Comparison of ENCODE assay signal across 12 cellular contexts in the genomic region with DNA sequence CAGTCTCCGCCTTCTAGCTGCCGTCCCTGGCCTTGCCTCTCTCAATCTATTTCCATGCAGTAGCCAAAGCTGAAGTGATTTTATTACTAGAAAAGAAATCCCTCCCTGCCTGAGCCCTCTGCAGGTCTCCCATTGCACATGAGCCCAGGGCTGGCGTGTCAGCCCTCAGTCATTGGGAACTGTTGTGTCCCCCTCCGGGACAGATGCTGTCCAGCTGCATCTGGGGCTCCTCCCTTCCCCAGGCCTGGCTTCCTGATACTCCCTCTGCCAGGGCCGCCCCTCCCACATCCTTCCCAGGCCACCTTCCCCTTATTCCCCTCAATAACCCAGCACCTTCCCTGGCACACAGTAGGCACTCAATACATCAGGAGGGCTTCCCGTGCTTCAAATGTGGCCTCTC. TPM values are rescaled to one million over a fixed set of nuclear protein-coding genes. Genes with fewer than 3 reads are reported as not detected.
A peak's percentile ranks its signal among the peaks of the same experiment; 100 is the strongest.
DNase-seq lines count a peak whose midpoint lies in the region; ATAC-seq and TF ChIP-seq lines count a peak whose summit lies in the region.
"Had no signal": no experiment of that assay in that cellular context is flagged by ENCODE, and none has a peak within 500 bp of the region (broad histone marks: within the 10 kb centered on the region; RNA-seq: fewer than 3 reads in every experiment).

No MANE protein-coding gene starts in this region.

- no peaks in the 10 kb centered on the region for H3K9me3 Mint-ChIP-seq in activated naive CD4-positive, alpha-beta T cell treated with anti-CD3 and anti-CD28 coated beads, Interleukin-2, amount 10 ng/mL, durations not matched to agents 7 days and 5 days
- H3K9me3 Mint-ChIP-seq in activated CD8-positive, alpha-beta T cell treated with anti-CD3 and anti-CD28 coated beads, Interleukin-2, amount 10 ng/mL, durations not matched to agents 7 days and 5 days (ENCODE audit: insufficient read depth): no peaks in the 10 kb centered on the region

- ATAC-seq in activated CD8-positive, alpha-beta T cell treated with anti-CD3 and anti-CD28 coated beads, Interleukin-2, amount 10 ng/mL, durations not matched to agents 7 days and 5 days: no peak
- no peak for ATAC-seq in left lung
- no peak for ATAC-seq in HG03159 (IDR thresholded peaks at IDR 0.05; ENCODE audit: unreplicated experiment)

- H3K36me3 ChIP-seq in left lung (no peaks in the 10 kb centered on the region), stomach (no peaks in the 10 kb centered on the region)
- H3K36me3 ChIP-seq: pancreas had no signal

- H3K4me1 ChIP-seq in left lung (peaks cover 7 to 35% of the 10 kb centered on the region in 2 donors), stomach (peaks cover 0 to 25% (median 7%) of the 10 kb centered on the region in 4 donors)
- H3K4me1 ChIP-seq: pancreas had no signal

- peaks cover 63% of the 10 kb centered on the region for H3K4me1 Mint-ChIP-seq in activated naive CD4-positive, alpha-beta T cell treated with anti-CD3 and anti-CD28 coated beads, Interleukin-2, amount 10 ng/mL, durations not matched to agents 7 days and 5 days
- H3K4me1 Mint-ChIP-seq in activated CD8-positive, alpha-beta T cell treated with anti-CD3 and anti-CD28 coated beads, Interleukin-2, amount 10 ng/mL, durations not matched to agents 7 days and 5 days (ENCODE audit: low read depth): peaks cover 58% of the 10 kb centered on the region

- H3K27me3 ChIP-seq in left lung (no peaks in the 10 kb centered on the region), stomach (peaks cover 0 to 23% (median 6%) of the 10 kb centered on the region in 3 donors)
- H3K27me3 ChIP-seq: pancreas had no signal

- TF ChIP-seq POLR2A in stomach (IDR thresholded peaks at IDR 0.05): no peak

- H3K27ac ChIP-seq in left lung (peak overlapping the region; percentile 49 to 79), stomach (peak overlapping the region in 3 of 5 donors; percentile 23 to 69 (median 60))
- H3K27ac ChIP-seq: pancreas had no signal

- peak overlapping the region in 1 of 2 donors; percentile 49 for H3K4me3 ChIP-seq in left lung
- no peak overlapping the region for H3K4me3 ChIP-seq in stomach

- intact Hi-C loops in left lung (cut with DNase I): no loop called here
- intact Hi-C loops in stomach (cut with DNase I; ENCODE audit: low total_unique reads): no loop called here

- H3K27ac Mint-ChIP-seq in activated naive CD4-positive, alpha-beta T cell treated with anti-CD3 and anti-CD28 coated beads, Interleukin-2, amount 10 ng/mL, durations not matched to agents 7 days and 5 days: peak overlapping the region; percentile 77
- H3K27ac Mint-ChIP-seq in activated CD8-positive, alpha-beta T cell treated with anti-CD3 and anti-CD28 coated beads, Interleukin-2, amount 10 ng/mL, durations not matched to agents 7 days and 5 days: peak overlapping the region; percentile 54

- 56 to 76% (median 70%) methylated on average over 6 of the region's 6 CpGs for WGBS in stomach, 5 donors

- DNase-seq in activated naive CD4-positive, alpha-beta T cell treated with anti-CD3 and anti-CD28 coated beads, Interleukin-2, amount 10 ng/mL, durations not matched to agents 7 days and 5 days: no peak
- no peak for DNase-seq in activated naive CD4-positive, alpha-beta T cell treated with anti-CD3 and anti-CD28 coated beads, Interleukin-2, amount 50 U/mL, for 16 hours
- no peak for DNase-seq in activated CD8-positive, alpha-beta T cell treated with anti-CD3 and anti-CD28 coated beads, Interleukin-2, amount 10 ng/mL, durations not matched to agents 7 days and 5 days
- DNase-seq in left lung (no peak), stomach (no peak), NCI-H524 treated with DMSO at 0.1 percent for 48 hours (lab: John Stamatoyannopoulos, UW) (no peak)
- DNase-seq in stimulated activated CD4-positive, alpha-beta T cell treated with anti-CD3 and anti-CD28 coated beads, Interleukin-4, amount 100 ng/mL, for 24 hours: no peak
- DNase-seq: effector memory CD4-positive, alpha-beta T cell; EL; NCI-H1105 had no signal

- no peak overlapping the region for H3K4me3 Mint-ChIP-seq in activated naive CD4-positive, alpha-beta T cell treated with anti-CD3 and anti-CD28 coated beads, Interleukin-2, amount 10 ng/mL, durations not matched to agents 7 days and 5 days
- no peak overlapping the region for H3K4me3 Mint-ChIP-seq in activated CD8-positive, alpha-beta T cell treated with anti-CD3 and anti-CD28 coated beads, Interleukin-2, amount 10 ng/mL, durations not matched to agents 7 days and 5 days

- CTCF ChIA-PET in activated naive CD4-positive, alpha-beta T cell treated with anti-CD3 and anti-CD28 coated beads, Interleukin-2, amount 10 ng/mL, durations not matched to agents 7 days and 5 days (lab: Charles Lee): interaction anchor here (0.8 to 5.5 kb wide), 5 partner anchors 10 to 41 kb away, joined by 3 to 24 read pairs (median 7); no protein-coding TSS in a partner anchor
- CTCF ChIA-PET in activated CD8-positive, alpha-beta T cell treated with anti-CD3 and anti-CD28 coated beads, Interleukin-2, amount 10 ng/mL, durations not matched to agents 7 days and 5 days (lab: Charles Lee): interaction anchor here (0.8 to 3.2 kb wide), 8 partner anchors 10 to 59 kb away, joined by 3 to 21 read pairs (median 5); no protein-coding TSS in a partner anchor

- H3K36me3 Mint-ChIP-seq in activated naive CD4-positive, alpha-beta T cell treated with anti-CD3 and anti-CD28 coated beads, Interleukin-2, amount 10 ng/mL, durations not matched to agents 7 days and 5 days: peaks cover 5% of the 10 kb centered on the region
- H3K36me3 Mint-ChIP-seq in activated CD8-positive, alpha-beta T cell treated with anti-CD3 and anti-CD28 coated beads, Interleukin-2, amount 10 ng/mL, durations not matched to agents 7 days and 5 days (ENCODE audit: low read depth): no peaks in the 10 kb centered on the region

- no peaks in the 10 kb centered on the region for H3K9me3 ChIP-seq in left lung
- H3K9me3 ChIP-seq in stomach: no peaks in the 10 kb centered on the region
- H3K9me3 ChIP-seq: pancreas had no signal

- TF ChIP-seq CTCF in left lung (IDR thresholded peaks at IDR 0.05) (no peak), stomach (IDR thresholded peaks at IDR 0.05) (no peak)

- no peak for TF ChIP-seq EP300 in stomach (IDR thresholded peaks at IDR 0.05)

- POLR2A ChIA-PET in activated CD8-positive, alpha-beta T cell treated with anti-CD3 and anti-CD28 coated beads, Interleukin-2, amount 10 ng/mL, durations not matched to agents 7 days and 5 days (lab: Charles Lee): interaction anchor here (1.2 to 1.3 kb wide), 2 partner anchors 11 to 41 kb away, joined by 3 to 5 read pairs; no protein-coding TSS in a partner anchor

- H3K27me3 Mint-ChIP-seq in activated naive CD4-positive, alpha-beta T cell treated with anti-CD3 and anti-CD28 coated beads, Interleukin-2, amount 10 ng/mL, durations not matched to agents 7 days and 5 days: peaks cover 4% of the 10 kb centered on the region
- H3K27me3 Mint-ChIP-seq in activated CD8-positive, alpha-beta T cell treated with anti-CD3 and anti-CD28 coated beads, Interleukin-2, amount 10 ng/mL, durations not matched to agents 7 days and 5 days (ENCODE audit: low read depth): no peaks in the 10 kb centered on the region

RNA-seq across cellular contexts. Expression of gene ZSCAN10, which starts 11.3 kb away (rescaled TPM):
- under 1 TPM; 0.23 to 0.26 TPM for total RNA-seq in activated CD8-positive, alpha-beta T cell treated with anti-CD3 and anti-CD28 coated beads, Interleukin-2, amount 10 ng/mL, durations not matched to agents 7 days and 5 days
- not detected for total RNA-seq in left lung
- total RNA-seq in stomach: not detected
- not detected for polyA plus RNA-seq in stomach
- polyA plus RNA-seq: pancreas had no signal

RNA-seq across cellular contexts. Expression of gene IL32, which starts 22.4 kb away (rescaled TPM):
- total RNA-seq in activated CD8-positive, alpha-beta T cell treated with anti-CD3 and anti-CD28 coated beads, Interleukin-2, amount 10 ng/mL, durations not matched to agents 7 days and 5 days: 1,000 to 10,000 TPM; 1,836 to 1,884 TPM
- total RNA-seq in left lung (100 to 1,000 TPM; 132 to 310 TPM), stomach (100 to 1,000 TPM in 1 of 5 donors, 10 to 100 TPM in 3, 1 to 10 TPM in 1; 9.9 to 504 (median 90.4) TPM)
- polyA plus RNA-seq in stomach: 100 to 1,000 TPM in 1 of 3 donors, 10 to 100 TPM in 2; 56.3 to 129 (median 60.9) TPM

RNA-seq across cellular contexts. Expression of gene ZNF205, which starts 24.6 kb away (rescaled TPM):
- not detected for total RNA-seq in activated CD8-positive, alpha-beta T cell treated with anti-CD3 and anti-CD28 coated beads, Interleukin-2, amount 10 ng/mL, durations not matched to agents 7 days and 5 days
- total RNA-seq in left lung: 10 to 100 TPM in 1 of 2 donors, 1 to 10 TPM in 1; 9.7 to 11.8 TPM
- total RNA-seq in stomach: 10 to 100 TPM in 1 of 5 donors, 1 to 10 TPM in 3, under 1 TPM in 1; 0.87 to 21.9 (median 5.5) TPM
- polyA plus RNA-seq in stomach: 10 to 100 TPM; 16.6 to 27.5 (median 20.9) TPM

RNA-seq across cellular contexts. Expression of gene MMP25, which starts 41.5 kb away (rescaled TPM):
- 10 to 100 TPM; 58.0 to 66.1 TPM for total RNA-seq in activated CD8-positive, alpha-beta T cell treated with anti-CD3 and anti-CD28 coated beads, Interleukin-2, amount 10 ng/mL, durations not matched to agents 7 days and 5 days
- total RNA-seq in left lung (10 to 100 TPM in 1 of 2 donors, 1 to 10 TPM in 1; 2.4 to 91.9 TPM), stomach (1 to 10 TPM in 2 of 5 donors, not detected in 3; 1.1 to 1.6 TPM)
- polyA plus RNA-seq in stomach: 1 to 10 TPM in 1 of 3 donors, under 1 TPM in 2; 0.48 to 2.9 (median 0.61) TPM

RNA-seq across cellular contexts. Expression of gene ZNF213, which starts 47.0 kb away (rescaled TPM):
- 10 to 100 TPM; 10.8 to 12.1 TPM for total RNA-seq in activated CD8-positive, alpha-beta T cell treated with anti-CD3 and anti-CD28 coated beads, Interleukin-2, amount 10 ng/mL, durations not matched to agents 7 days and 5 days
- total RNA-seq in left lung: 10 to 100 TPM in 1 of 2 donors, 1 to 10 TPM in 1; 8.4 to 12.0 TPM
- total RNA-seq in stomach: 10 to 100 TPM in 3 of 5 donors, 1 to 10 TPM in 2; 1.3 to 87.8 (median 20.0) TPM
- polyA plus RNA-seq in stomach: 1 to 10 TPM; 5.8 to 6.7 (median 6.1) TPM
